Comparison of ENCODE assay signal across 7 cellular contexts in the genomic region with DNA sequence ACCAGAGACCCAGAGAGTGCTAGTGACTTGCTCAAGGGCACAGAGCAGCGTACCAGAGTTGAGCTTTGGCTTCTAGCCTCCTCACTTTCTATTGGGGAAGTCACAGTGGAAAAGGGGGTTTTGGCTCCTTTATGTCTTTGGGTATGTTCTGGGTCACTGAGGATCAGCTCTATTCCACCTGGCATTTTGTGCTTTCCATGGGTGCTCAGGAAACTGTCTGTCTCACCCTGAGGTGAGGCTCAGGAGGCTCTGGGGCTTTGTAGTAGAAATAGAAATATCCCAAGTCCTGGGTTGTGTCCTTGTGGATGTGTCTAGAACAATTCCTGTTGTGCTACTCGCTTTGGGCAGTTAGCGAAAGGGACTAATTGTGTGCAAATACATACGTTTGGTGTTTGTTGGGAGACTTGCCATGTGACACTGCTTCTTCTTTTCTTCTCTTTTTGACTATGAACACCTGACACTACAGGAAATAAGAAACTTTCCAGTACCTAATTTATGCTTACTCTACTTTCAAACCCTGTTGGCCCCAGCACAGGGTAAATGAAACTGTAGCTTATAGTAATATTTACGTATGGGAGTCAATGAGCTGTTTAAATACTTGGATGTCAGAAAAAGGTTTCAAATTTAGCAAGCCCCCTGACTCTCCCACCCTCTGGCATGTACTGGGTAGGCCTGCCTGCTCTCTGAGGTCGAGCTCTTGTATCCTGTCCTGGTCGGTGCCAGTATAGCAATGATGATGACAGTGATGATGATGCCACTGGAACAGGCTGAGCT. TPM values are rescaled to one million over a fixed set of nuclear protein-coding genes. Genes with fewer than 3 reads are reported as not detected.
DNase-seq lines count a peak whose midpoint lies in the region; ATAC-seq and TF ChIP-seq lines count a peak whose summit lies in the region.

No MANE protein-coding gene starts in this region.

- no peaks in the 10 kb centered on the region for H3K9me3 Mint-ChIP-seq in activated T-cell treated with anti-CD3 and anti-CD28 coated beads, Interleukin-2, amount 50 U/mL, for 4 hours
- no peaks in the 10 kb centered on the region for H3K9me3 Mint-ChIP-seq in H9

- H3K27ac Mint-ChIP-seq in H9: no peak overlapping the region

- no peak overlapping the region for H3K14ac ChIP-seq in H9 (ENCODE audit: insufficient read depth, low read length)

- peaks cover 8% of the 10 kb centered on the region for H3K36me3 Mint-ChIP-seq in activated T-cell treated with anti-CD3 and anti-CD28 coated beads, Interleukin-2, amount 50 U/mL, for 4 hours (ENCODE audit: insufficient read depth)
- no peaks in the 10 kb centered on the region for H3K36me3 Mint-ChIP-seq in H9 (ENCODE audit: insufficient read depth in 1 of 3, low read depth in 3 of 3)

- H3K18ac ChIP-seq in H9 (ENCODE audit: insufficient read length, low read depth, low read length): no peak overlapping the region

- no peak overlapping the region for H4K8ac ChIP-seq in H9 (replicated peaks; ENCODE audit: insufficient read length, low read depth, low read length)

- H3K4me1 ChIP-seq in H9 (ENCODE audit: insufficient read depth, low read length): no peaks in the 10 kb centered on the region; the same call in 1 of the 2 replicates

- H3K56ac ChIP-seq in H9 (ENCODE audit: insufficient read length, low read depth, low read length): no peak overlapping the region

- no peaks in the 10 kb centered on the region for H3K27me3 Mint-ChIP-seq in activated T-cell treated with anti-CD3 and anti-CD28 coated beads, Interleukin-2, amount 50 U/mL, for 4 hours (ENCODE audit: low read depth)
- H3K27me3 Mint-ChIP-seq in H9 (ENCODE audit: low read depth): no peaks in the 10 kb centered on the region

- H3T11ph ChIP-seq in H9 (ENCODE audit: low read length): no peak overlapping the region

- TF ChIP-seq CTCF in H9 (conservative IDR thresholded peaks at IDR 0.05): no peak

- WGBS in H9 (ENCODE audit: extremely low coverage, insufficient read length, low lambda C conversion rate): no CpG with 5 or more reads among the region's 7 CpGs

- H3K4ac ChIP-seq in H9 (ENCODE audit: low read depth, low read length): no peak overlapping the region

- no peaks in the 10 kb centered on the region for H3K23me2 ChIP-seq in H9 (ENCODE audit: insufficient read length, low read depth, low read length, poor library complexity, severe bottlenecking)

- no peaks in the 10 kb centered on the region for H3K9me3 ChIP-seq in H9 (ENCODE audit: control insufficient read depth, low read depth, low read length)

- no peak overlapping the region for H2BK15ac ChIP-seq in H9 (ENCODE audit: low read depth, low read length)

- H4K20me1 ChIP-seq in H9 (ENCODE audit: control insufficient read depth, insufficient read depth, insufficient read length): no peaks in the 10 kb centered on the region

- no peak overlapping the region for H2BK20ac ChIP-seq in H9 (ENCODE audit: low read depth, low read length, poor library complexity, severe bottlenecking)

- H4K5ac ChIP-seq in H9 (ENCODE audit: insufficient read length, low read depth, low read length): no peak overlapping the region

- ATAC-seq in GM19324 (IDR thresholded peaks at IDR 0.05; ENCODE audit: low FRiP score, unreplicated experiment) (peak; percentile 62), HG03045 (IDR thresholded peaks at IDR 0.05; ENCODE audit: unreplicated experiment) (peak; percentile 70)
- peak; percentile 78 to 79 for ATAC-seq in activated T-cell treated with anti-CD3 and anti-CD28 coated beads, Interleukin-2, amount 50 U/mL, for 4 hours

- no peak for DNase-seq in activated T-cell treated with anti-CD3 and anti-CD28 coated beads, Interleukin-2, amount 50 U/mL, for 4 hours
- DNase-seq in stimulated activated CD4-positive, alpha-beta T cell treated with anti-CD3 and anti-CD28 coated beads, TNF-alpha, amount 100 ng/mL, for 24 hours (ENCODE audit: low read depth in 3 of 3): peak in 2 of 3 experiments; percentile 55 to 66
- DNase-seq in NCI-H187 treated with DMSO at 0.1 percent for 48 hours (lab: John Stamatoyannopoulos, UW) (no peak), H9 (no peak), OCI-M1 (lab: John Stamatoyannopoulos, UW) (no peak)

- no peak overlapping the region for H2AFZ ChIP-seq in H9 (ENCODE audit: low read length)

- no peak overlapping the region for H3K23ac ChIP-seq in H9 (ENCODE audit: insufficient read length, low read depth, low read length)

- no peak overlapping the region for H4K91ac ChIP-seq in H9 (ENCODE audit: insufficient read length, low read depth, low read length)

- H3K27ac ChIP-seq in H9 (ENCODE audit: insufficient read length, low read depth, low read length): no peak overlapping the region

- no peak overlapping the region for H2BK120ac ChIP-seq in H9 (ENCODE audit: low read depth, low read length, poor library complexity, severe bottlenecking)

- H2BK12ac ChIP-seq in H9 (ENCODE audit: insufficient read length, low read depth, low read length): no peak overlapping the region

- H3K27me3 ChIP-seq in H9 (ENCODE audit: insufficient read depth, low read length): no peaks in the 10 kb centered on the region

- no peaks in the 10 kb centered on the region for H3K79me1 ChIP-seq in H9 (ENCODE audit: insufficient read depth, low read depth, low read length, poor library complexity, severe bottlenecking)

- no peak overlapping the region for H2BK5ac ChIP-seq in H9 (ENCODE audit: insufficient read length, low read length)

- H2AK5ac ChIP-seq in H9 (ENCODE audit: insufficient read length, low read length): no peak overlapping the region

- no peak overlapping the region for H3K4me2 ChIP-seq in H9 (ENCODE audit: insufficient read depth, insufficient read length, low read length)

- no peak overlapping the region for H3K4me3 Mint-ChIP-seq in activated T-cell treated with anti-CD3 and anti-CD28 coated beads, Interleukin-2, amount 50 U/mL, for 4 hours
- H3K4me3 Mint-ChIP-seq in H9: no peak overlapping the region

- no peaks in the 10 kb centered on the region for H3K79me2 ChIP-seq in H9 (ENCODE audit: insufficient read depth, low read length)

- no peak overlapping the region for H3K9ac ChIP-seq in H9 (ENCODE audit: extremely low read depth, insufficient read length, low read length)

- H3K4me1 Mint-ChIP-seq in activated T-cell treated with anti-CD3 and anti-CD28 coated beads, Interleukin-2, amount 50 U/mL, for 4 hours (ENCODE audit: low read depth): peaks cover 40% of the 10 kb centered on the region
- peaks cover 34 to 37% of the 10 kb centered on the region in 2 experiments for H3K4me1 Mint-ChIP-seq in H9

RNA-seq across cellular contexts. Expression of gene SMAD3, which starts 35.6 kb away (rescaled TPM):
- 10 to 100 TPM; 23.2 to 25.7 (median 24.4) TPM for total RNA-seq in activated T-cell treated with anti-CD3 and anti-CD28 coated beads, Interleukin-2, amount 50 U/mL, for 4 hours
- total RNA-seq in H9 (2021): 25.9 and 26.7 TPM in 2 replicates

Comparison
In these comparisons a context has a peak if more than half of its experiments do, and no peak if none do; other contexts are left out.
1. DNase-seq: peak in stimulated activated CD4-positive, alpha-beta T cell treated with anti-CD3 and anti-CD28 coated beads, TNF-alpha, amount 100 ng/mL, for 24 hours (2 of 3); none in activated T-cell treated with anti-CD3 and anti-CD28 coated beads, Interleukin-2, amount 50 U/mL, for 4 hours (single experiment), NCI-H187 treated with DMSO at 0.1 percent for 48 hours (single experiment), H9 (single experiment) and OCI-M1 (single experiment).
2. Peak in every context shown above with its lines, with median percentiles within 50 percentile points of each other: ATAC-seq.